Comparison of ENCODE assay signal across 1 cellular context in genomic region chr12:130870442-130871285, GRCh38.
A peak's percentile ranks its signal among the peaks of the same experiment; 100 is the strongest.
TF ChIP-seq lines count a peak whose summit lies in the region.

No MANE protein-coding gene starts in this region.

TF ChIP-seq in HepG2, 621 proteins besides CTCF, POLR2A, EP300 and RAD21 (continued from another document and continues in another):
- TF ChIP-seq ZNF318 (CRISPR knock-in tag; IDR thresholded peaks at IDR 0.05) (no peak), FOSL2 (CRISPR knock-in tag; IDR thresholded peaks at IDR 0.05) (peak; percentile 78), ZSCAN9 (CRISPR knock-in tag; IDR thresholded peaks at IDR 0.05; ENCODE audit: borderline replicate concordance) (peak; percentile 71; the same call in 1 of the 2 replicates), ZFX (CRISPR knock-in tag; IDR thresholded peaks at IDR 0.05; ENCODE audit: low read depth) (peak; percentile 55; the same call in 1 of the 2 replicates), SMC3 (IDR thresholded peaks at IDR 0.05; ENCODE audit: low read length) (peak; percentile 67), ZNF260 (CRISPR knock-in tag; IDR thresholded peaks at IDR 0.05; ENCODE audit: borderline replicate concordance, low read depth) (no peak), ARNT2 (CRISPR knock-in tag; IDR thresholded peaks at IDR 0.05; ENCODE audit: low read depth) (0 out of 2 replicates have a peak, but pooled peaks have one; percentile 46), TBX2 (CRISPR knock-in tag; IDR thresholded peaks at IDR 0.05; ENCODE audit: borderline replicate concordance) (peak; percentile 55; the same call in 1 of the 2 replicates), ARID5B (CRISPR knock-in tag; IDR thresholded peaks at IDR 0.05) (peak; percentile 29; the same call in 1 of the 2 replicates), RXRB (CRISPR knock-in tag; IDR thresholded peaks at IDR 0.05; ENCODE audit: borderline replicate concordance) (peak; percentile 59; the same call in 1 of the 2 replicates), CBX5 (CRISPR knock-in tag; IDR thresholded peaks at IDR 0.05; ENCODE audit: borderline replicate concordance) (peak; percentile 56; the same call in 1 of the 2 replicates), ZHX1 (CRISPR knock-in tag; IDR thresholded peaks at IDR 0.05; ENCODE audit: low read depth) (no peak), MBNL3 (CRISPR knock-in tag; conservative IDR thresholded peaks at IDR 0.05) (no peak), GATAD1 (CRISPR knock-in tag; IDR thresholded peaks at IDR 0.05) (peak; percentile 35; the same call in 1 of the 2 replicates), ZNF891 (CRISPR knock-in tag; IDR thresholded peaks at IDR 0.05) (no peak), HNRNPK (IDR thresholded peaks at IDR 0.05; ENCODE audit: low read depth, low read length, poor library complexity, severe bottlenecking) (no peak), ZBTB25 (CRISPR knock-in tag; IDR thresholded peaks at IDR 0.05) (peak; percentile 28; the same call in 1 of the 2 replicates), ZNF430 (CRISPR knock-in tag; IDR thresholded peaks at IDR 0.05) (peak; percentile 34; the same call in 1 of the 2 replicates), ZNF468 (CRISPR knock-in tag; IDR thresholded peaks at IDR 0.05) (no peak), MAFF (IDR thresholded peaks at IDR 0.05; ENCODE audit: low read depth, low read length) (no peak), THAP11 (CRISPR knock-in tag; IDR thresholded peaks at IDR 0.05) (peak; percentile 69), ZBTB14 (CRISPR knock-in tag; IDR thresholded peaks at IDR 0.05) (peak; percentile 22; the same call in 1 of the 2 replicates), STAG1 (CRISPR knock-in tag; IDR thresholded peaks at IDR 0.05) (peak; percentile 56), CHCHD3 (CRISPR knock-in tag; IDR thresholded peaks at IDR 0.05) (0 out of 2 replicates have a peak, but pooled peaks have one; percentile 26), RFXAP (CRISPR knock-in tag; IDR thresholded peaks at IDR 0.05; ENCODE audit: borderline replicate concordance) (0 out of 2 replicates have a peak, but pooled peaks have one; percentile 26), FOXP4 (CRISPR knock-in tag; IDR thresholded peaks at IDR 0.05) (no peak), ZNF33A (CRISPR knock-in tag; IDR thresholded peaks at IDR 0.05; ENCODE audit: borderline replicate concordance) (no peak), ZNF3 (CRISPR knock-in tag; IDR thresholded peaks at IDR 0.05) (no peak), TRIM22 (IDR thresholded peaks at IDR 0.05) (no peak), SPEN (CRISPR knock-in tag; IDR thresholded peaks at IDR 0.05; ENCODE audit: low read depth) (0 out of 2 replicates have a peak, but pooled peaks have one; percentile 57), ZSCAN5A (CRISPR knock-in tag; IDR thresholded peaks at IDR 0.05; ENCODE audit: borderline replicate concordance) (no peak), FOXP1 (IDR thresholded peaks at IDR 0.05) (no peak), FOXP1 (CRISPR knock-in tag; IDR thresholded peaks at IDR 0.05) (no peak; the same call in 1 of the 2 replicates), HMGA1 (CRISPR knock-in tag; conservative IDR thresholded peaks at IDR 0.05) (no peak), CREB1 (IDR thresholded peaks at IDR 0.05) (no peak), CREB1 (CRISPR knock-in tag; IDR thresholded peaks at IDR 0.05) (peak; percentile 31; the same call in 1 of the 2 replicates), ZNF367 (CRISPR knock-in tag; IDR thresholded peaks at IDR 0.05; ENCODE audit: borderline replicate concordance) (no peak)
